In genomic region chr4:165684177-165684870, GRCh38 we compare ENCODE assay signal across 14 cellular contexts.
DNase-seq lines count a peak whose midpoint lies in the region; ATAC-seq, FAIRE-seq and TF ChIP-seq lines count a peak whose summit lies in the region.
"Had no signal": no experiment of that assay in that cellular context is flagged by ENCODE, and none has a peak within 500 bp of the region (broad histone marks: within the 10 kb centered on the region; RNA-seq: fewer than 3 reads in every experiment).

No MANE protein-coding gene starts in this region.

- peaks cover 13% of the 10 kb centered on the region for H3K4me1 ChIP-seq in SJCRH30

- TF ChIP-seq POLR2A in H54 (IDR thresholded peaks at IDR 0.05; ENCODE audit: low read depth, low read length) = no peak

- no peak overlapping the region for H3K4me3 ChIP-seq in SJCRH30

- no peak for ATAC-seq in HG02763 (IDR thresholded peaks at IDR 0.05; ENCODE audit: unreplicated experiment)
- no peak for ATAC-seq in GM18519 (IDR thresholded peaks at IDR 0.05; ENCODE audit: low FRiP score, unreplicated experiment)
- no peak for ATAC-seq in HG03469 (IDR thresholded peaks at IDR 0.05; ENCODE audit: unreplicated experiment)
- ATAC-seq: stimulated activated naive CD8-positive, alpha-beta T cell treated with anti-CD3 and anti-CD28 coated beads, Interleukin-15, Interleukin-2, amounts not matched to agents 100 U/mL and 50 U/mL, for 24 hours had no signal

- FAIRE-seq in H54 (lab: Jason Lieb, UNC) (peak; percentile 27), GM19239 (lab: Jason Lieb, UNC) (no peak)

- H3K27ac ChIP-seq in SJCRH30 = no peak overlapping the region

- H3K36me3 ChIP-seq in SJCRH30 = no peaks in the 10 kb centered on the region

- no peaks in the 10 kb centered on the region for H3K27me3 ChIP-seq in SJCRH30

- DNase-seq in H54 (ENCODE audit: insufficient read length, low spot score) (peak; percentile 25), SJCRH30 (peak; percentile 17 to 54), fibroblast of gingiva (ENCODE audit: low read depth) (peak; percentile 51), retina (peak; percentile 13), GM19239 (ENCODE audit: insufficient read length, low spot score) (no peak)
- DNase-seq: amygdala; DND-41; kidney; NCI-H1436; stimulated activated CD4-positive, alpha-beta T cell treated with anti-CD3 and anti-CD28 coated beads, Interleukin-2, amount 100 ng/mL, for 24 hours; stimulated activated naive CD8-positive, alpha-beta T cell treated with anti-CD3 and anti-CD28 coated beads, Interleukin-15, Interleukin-2, amounts not matched to agents 100 U/mL and 50 U/mL, for 24 hours had no signal

- no peaks in the 10 kb centered on the region for H3K9me3 ChIP-seq in SJCRH30 (replicated peaks)
